In the genomic region with DNA sequence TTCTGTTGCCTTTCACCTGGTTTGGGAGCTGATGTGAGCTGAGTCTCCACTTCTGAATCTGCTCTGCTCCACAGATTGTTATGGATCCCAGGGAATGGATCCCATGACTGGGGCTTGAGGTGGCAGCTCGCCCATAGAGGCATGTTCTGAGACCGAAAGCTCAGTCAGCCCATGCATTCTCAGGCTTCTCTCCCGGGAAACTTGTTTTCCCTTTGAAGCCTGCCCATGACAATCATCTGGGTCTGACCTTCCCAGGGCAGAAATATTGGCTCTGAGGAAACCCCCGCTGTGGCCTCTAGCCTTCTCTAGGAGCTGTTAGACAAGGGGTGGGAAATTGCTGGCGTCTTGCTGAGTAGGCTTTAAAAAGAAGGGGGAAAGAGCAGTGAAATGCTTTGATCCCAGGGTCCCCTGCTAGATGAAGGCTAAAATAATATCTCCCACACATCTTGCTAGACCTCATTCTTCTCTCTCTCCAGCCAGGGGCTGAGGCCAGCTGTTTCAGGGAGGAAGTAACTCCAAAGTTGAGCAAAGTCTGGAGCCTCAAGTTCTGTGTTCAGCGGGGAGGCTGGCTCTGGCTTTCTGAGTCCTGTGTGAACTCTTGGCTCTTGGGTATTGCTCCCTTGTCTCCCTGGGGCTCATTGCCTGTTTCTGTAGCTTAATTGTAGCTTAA, we compare ENCODE assay signal across 8 cellular contexts. TPM values are rescaled to one million over a fixed set of nuclear protein-coding genes. Genes with fewer than 3 reads are reported as not detected.
DNase-seq lines count a peak whose midpoint lies in the region; TF ChIP-seq lines count a peak whose summit lies in the region.

No MANE protein-coding gene starts in this region.

- no peak overlapping the region for H3K27ac Mint-ChIP-seq in progenitor cell of endocrine pancreas

- no peaks in the 10 kb centered on the region for H3K9me3 Mint-ChIP-seq in progenitor cell of endocrine pancreas (ENCODE audit: low read depth)

- peaks cover 15% of the 10 kb centered on the region for H3K36me3 Mint-ChIP-seq in progenitor cell of endocrine pancreas (ENCODE audit: insufficient read depth)

- H3K4me3 ChIP-seq in fibroblast of villous mesenchyme (ENCODE audit: low read depth, low read length), result peak overlapping the region; percentile 1

- peaks cover 27% of the 10 kb centered on the region for H3K4me1 Mint-ChIP-seq in progenitor cell of endocrine pancreas (ENCODE audit: low read depth)

- TF ChIP-seq CTCF in GM10266 (IDR thresholded peaks at IDR 0.05; ENCODE audit: control insufficient read depth, insufficient read depth, low read depth, missing control alignments), result no peak
- TF ChIP-seq CTCF in fibroblast of villous mesenchyme (IDR thresholded peaks at IDR 0.05; ENCODE audit: insufficient read depth, low read depth, low read length), result no peak
- no peak for TF ChIP-seq CTCF in progenitor cell of endocrine pancreas (IDR thresholded peaks at IDR 0.05; ENCODE audit: unreplicated experiment)

- H3K27me3 Mint-ChIP-seq in progenitor cell of endocrine pancreas, result no peaks in the 10 kb centered on the region

- peak; percentile 49 for DNase-seq in GM10266 (ENCODE audit: extremely low spot score)
- peak; percentile 93 for DNase-seq in SIG-M5 treated with dmso at 0.1 percent for 504 hours (lab: John Stamatoyannopoulos, UW; ENCODE audit: unreplicated experiment)
- DNase-seq in fibroblast of villous mesenchyme (ENCODE audit: low read depth), result peak; percentile 28
- DNase-seq in progenitor cell of endocrine pancreas (ENCODE audit: low spot score, unreplicated experiment), result no peak
- no peak for DNase-seq in DMS 273 (lab: John Stamatoyannopoulos, UW; ENCODE audit: unreplicated experiment)
- no peak for DNase-seq in HCEC 1CT
- DNase-seq in activated CD4-positive, alpha-beta T cell treated with anti-CD3 and anti-CD28 coated beads for 48 hours, result no peak
- DNase-seq in glomerular visceral epithelial cell (ENCODE audit: extremely low spot score), result no peak

- H3K4me3 Mint-ChIP-seq in progenitor cell of endocrine pancreas (ENCODE audit: low read depth), result peak overlapping the region; percentile 86

RNA-seq across cellular contexts. Expression of gene VAMP8, which starts 2.0 kb away (rescaled TPM):
- total RNA-seq in fibroblast of villous mesenchyme, result 2.2 and 3.5 TPM in 2 replicates
- total RNA-seq in progenitor cell of endocrine pancreas, result 71.3 and 76.0 TPM in 2 replicates

RNA-seq across cellular contexts. Expression of gene VAMP5, which starts 4.8 kb away (rescaled TPM):
- total RNA-seq in fibroblast of villous mesenchyme (18.1 and 22.9 TPM in 2 replicates), progenitor cell of endocrine pancreas (4.2 TPM in 2 replicates)

RNA-seq across cellular contexts. Expression of gene RNF181, which starts 16.1 kb away (rescaled TPM):
- total RNA-seq in fibroblast of villous mesenchyme (130 and 221 TPM in 2 replicates), progenitor cell of endocrine pancreas (82.3 and 85.7 TPM in 2 replicates)

RNA-seq across cellular contexts. Expression of gene GGCX, which starts 18.1 kb away (rescaled TPM):
- 35.8 and 51.4 TPM in 2 replicates for total RNA-seq in fibroblast of villous mesenchyme
- 69.2 TPM in 2 replicates for total RNA-seq in progenitor cell of endocrine pancreas

RNA-seq across cellular contexts. Expression of gene TMEM150A, which starts 23.1 kb away (rescaled TPM):
- 8.6 and 10.6 TPM in 2 replicates for total RNA-seq in fibroblast of villous mesenchyme
- total RNA-seq in progenitor cell of endocrine pancreas, result 24.9 and 26.0 TPM in 2 replicates

Comparison
In these comparisons a context has a peak if more than half of its experiments do, and no peak if none do; other contexts are left out.
1. DNase-seq: peak in GM10266 (single experiment), SIG-M5 treated with dmso at 0.1 percent for 504 hours (single experiment) and fibroblast of villous mesenchyme (single experiment); none in progenitor cell of endocrine pancreas (single experiment), DMS 273 (single experiment), HCEC 1CT (single experiment), activated CD4-positive, alpha-beta T cell treated with anti-CD3 and anti-CD28 coated beads for 48 hours (single experiment) and glomerular visceral epithelial cell (single experiment).
2. RNA of gene VAMP8, which starts 2.0 kb away (total RNA-seq): 71.3 to 76.0 TPM in progenitor cell of endocrine pancreas; 2.2 to 3.5 TPM in fibroblast of villous mesenchyme; every median in the first group is over 10 times any median in the second.